Comparison of ENCODE assay signal across 30 cellular contexts in genomic region chr12:89933911-89934310, GRCh38.
DNase-seq lines count a peak whose midpoint lies in the region; ATAC-seq, FAIRE-seq and TF ChIP-seq lines count a peak whose summit lies in the region.
"Had no signal": no experiment of that assay in that cellular context is flagged by ENCODE, and none has a peak within 500 bp of the region (broad histone marks: within the 10 kb centered on the region; RNA-seq: fewer than 3 reads in every experiment).

No MANE protein-coding gene starts in this region.

- H3K27me3 ChIP-seq in H1 (replicated peaks in 1 of 4; ENCODE audit: control insufficient read depth in 3 of 4, extremely low read depth in 1 of 4, insufficient read depth in 3 of 4, low read length in 3 of 4) (no peaks in the 10 kb centered on the region), osteoblast (ENCODE audit: insufficient read depth, low read length) (no peaks in the 10 kb centered on the region), hepatocyte (no peaks in the 10 kb centered on the region), right cardiac atrium (ENCODE audit: control insufficient read depth, insufficient read depth) (no peaks in the 10 kb centered on the region)
- H3K27me3 ChIP-seq: breast epithelium, neutrophil, vagina had no signal

- peak overlapping the region; percentile 13 to 96 (median 65) for H3K27ac Mint-ChIP-seq in IgD-negative memory B cell
- H3K27ac Mint-ChIP-seq: activated CD4-positive, alpha-beta T cell treated with anti-CD3 and anti-CD28 coated beads, Interleukin-2, amount 10 ng/mL, durations not matched to agents 24 days and 14 days; activated naive CD4-positive, alpha-beta T cell treated with anti-CD3 and anti-CD28 coated beads for 36 hours; activated T-cell treated with anti-CD3 and anti-CD28 coated beads, Interleukin-2, amount 50 U/mL, for 72 hours; CD4-positive, alpha-beta T cell had no signal

- H3K18ac ChIP-seq in H1 (ENCODE audit: extremely low read depth, low read length), result no peak overlapping the region

- no peaks in the 10 kb centered on the region for H3K27me3 Mint-ChIP-seq in IgD-negative memory B cell
- H3K27me3 Mint-ChIP-seq: activated CD4-positive, alpha-beta T cell treated with anti-CD3 and anti-CD28 coated beads, Interleukin-2, amount 10 ng/mL, durations not matched to agents 24 days and 14 days; CD4-positive, alpha-beta T cell; stimulated activated naive CD8-positive, alpha-beta T cell treated with anti-CD3 and anti-CD28 coated beads, Interleukin-15, Interleukin-2, amounts not matched to agents 100 ng/mL and 50 ng/mL, for 24 hours; T-helper 17 cell had no signal

- no peak overlapping the region for H4K91ac ChIP-seq in H1 (replicated peaks; ENCODE audit: insufficient read length, low read length)

- no peak overlapping the region for H3K4ac ChIP-seq in H1 (replicated peaks; ENCODE audit: insufficient read length, low read depth, low read length)

- no peak for FAIRE-seq in H1 (lab: Jason Lieb, UNC)
- FAIRE-seq: D721Med had no signal

- no peak overlapping the region for H4K8ac ChIP-seq in H1 (ENCODE audit: extremely low read depth, insufficient read depth, low read length)

- POLR2A ChIA-PET in H1 (lab: Charles Lee; ENCODE audit: partially characterized antibody), result no interaction called here

- H3K23ac ChIP-seq in H1 (ENCODE audit: insufficient read length), result no peak overlapping the region

- TF ChIP-seq POLR2A in H1 (IDR thresholded peaks at IDR 0.05; ENCODE audit: control extremely low read depth in 1 of 2, low read depth in 2 of 2, low read length in 2 of 2), result no peak

- H4K20me1 ChIP-seq in H1 (replicated peaks in 1 of 2; ENCODE audit: control insufficient read depth in 1 of 2, insufficient read depth in 2 of 2, low read length in 2 of 2) (no peaks in the 10 kb centered on the region), osteoblast (ENCODE audit: insufficient read depth, low read length) (no peaks in the 10 kb centered on the region), hepatocyte (ENCODE audit: insufficient read depth, poor library complexity, severe bottlenecking) (no peaks in the 10 kb centered on the region)

- no peaks in the 10 kb centered on the region for H3K23me2 ChIP-seq in H1 (ENCODE audit: low read depth, low read length)

- H2BK5ac ChIP-seq in H1 (ENCODE audit: low read depth, low read length), result no peak overlapping the region

- no peaks in the 10 kb centered on the region for H3K79me2 ChIP-seq in H1 (ENCODE audit: control insufficient read depth in 1 of 2, insufficient read depth in 2 of 2, low read length in 2 of 2)
- H3K79me2 ChIP-seq in osteoblast (ENCODE audit: insufficient read depth, low read length), result no peaks in the 10 kb centered on the region
- no peaks in the 10 kb centered on the region for H3K79me2 ChIP-seq in hepatocyte

- no peak overlapping the region for H2BK120ac ChIP-seq in H1 (replicated peaks; ENCODE audit: low read depth, low read length)

- ATAC-seq in right cardiac atrium, result no peak
- ATAC-seq: activated T-cell treated with anti-CD3 and anti-CD28 coated beads, Interleukin-2, amount 50 U/mL, for 72 hours had no signal

- H2AK5ac ChIP-seq in H1 (ENCODE audit: low read depth, low read length), result no peak overlapping the region

- intact Hi-C loops in right cardiac atrium (cut with DNase I), result no loop called here

- no peak overlapping the region for H2BK12ac ChIP-seq in H1 (ENCODE audit: low read depth, low read length)

- DNase-seq in GM03348 (ENCODE audit: low spot score), result peak; percentile 48
- DNase-seq in H1 (ENCODE audit: low read depth in 1 of 2, low spot score in 2 of 2), result no peak
- DNase-seq in osteoblast (ENCODE audit: insufficient read length, low spot score, missing footprints), result peak; percentile 36
- no peak for DNase-seq in hepatocyte (ENCODE audit: low spot score)
- no peak for DNase-seq in right cardiac atrium
- DNase-seq in NCI-H1048 (lab: John Stamatoyannopoulos, UW), result no peak
- no peak for DNase-seq in NCI-H82 treated with DMSO at 0.1 percent for 48 hours (lab: John Stamatoyannopoulos, UW; ENCODE audit: unreplicated experiment)
- DNase-seq: activated CD4-positive, alpha-beta T cell treated with anti-CD3 and anti-CD28 coated beads, Interleukin-2, amount 10 ng/mL, durations not matched to agents 24 days and 14 days; activated naive CD4-positive, alpha-beta T cell treated with anti-CD3 and anti-CD28 coated beads for 36 hours; activated T-cell treated with anti-CD3 and anti-CD28 coated beads, Interleukin-2, amount 50 U/mL, for 72 hours; amniotic stem cell; CD4-positive, alpha-beta T cell; HCEC 1CT; head of caudate nucleus; Karpas-422; mammary epithelial cell; NCI-H146; NCI-H446 treated with DMSO at 0.1 percent for 48 hours; NCI-H82; OCI-M1; T-helper 17 cell had no signal

- peaks cover 36 to 60% (median 40%) of the 10 kb centered on the region in 3 donors for H3K4me1 Mint-ChIP-seq in IgD-negative memory B cell

- peaks cover 0 to 4% (median 0%) of the 10 kb centered on the region in 3 donors for H3K9me3 Mint-ChIP-seq in IgD-negative memory B cell
- H3K9me3 Mint-ChIP-seq: activated CD4-positive, alpha-beta T cell treated with anti-CD3 and anti-CD28 coated beads, Interleukin-2, amount 10 ng/mL, durations not matched to agents 24 days and 14 days; activated naive CD4-positive, alpha-beta T cell treated with anti-CD3 and anti-CD28 coated beads for 36 hours; activated T-cell treated with anti-CD3 and anti-CD28 coated beads, Interleukin-2, amount 50 U/mL, for 72 hours; CD4-positive, alpha-beta T cell; stimulated activated naive CD8-positive, alpha-beta T cell treated with anti-CD3 and anti-CD28 coated beads, Interleukin-15, Interleukin-2, amounts not matched to agents 100 ng/mL and 50 ng/mL, for 24 hours had no signal

- H3K4me3 ChIP-seq in H1 (ENCODE audit: extremely low read depth in 1 of 4, insufficient read depth in 2 of 4, low read depth in 3 of 4, low read length in 4 of 4), result no peak overlapping the region
- H3K4me3 ChIP-seq in osteoblast (ENCODE audit: insufficient read depth, low read length), result no peak overlapping the region
- no peak overlapping the region for H3K4me3 ChIP-seq in hepatocyte
- no peak overlapping the region for H3K4me3 ChIP-seq in right cardiac atrium (ENCODE audit: low read length)
- H3K4me3 ChIP-seq: breast epithelium, prostate gland, SK-N-MC, thoracic aorta, vagina had no signal

- H3K27ac ChIP-seq in H1 (ENCODE audit: low read depth, low read length), result no peak overlapping the region
- peak overlapping the region; percentile 80 for H3K27ac ChIP-seq in osteoblast (ENCODE audit: low read depth, low read length)
- H3K27ac ChIP-seq in hepatocyte, result no peak overlapping the region
- no peak overlapping the region for H3K27ac ChIP-seq in right cardiac atrium (ENCODE audit: low read length)
- H3K27ac ChIP-seq: breast epithelium, neutrophil, prostate gland, SK-N-MC, thoracic aorta, vagina had no signal

- CTCF ChIA-PET in H1 (lab: Charles Lee; ENCODE audit: partially characterized antibody), result interaction anchor here (0.9 kb wide), 1 partner anchor 14 kb away, joined by 3 read pairs; no protein-coding TSS in a partner anchor

- H4K5ac ChIP-seq in H1 (ENCODE audit: insufficient read length, low read depth, low read length), result no peak overlapping the region

- H3K9me2 ChIP-seq in hepatocyte (replicated peaks; ENCODE audit: insufficient read depth), result no peaks in the 10 kb centered on the region

- H3K14ac ChIP-seq in H1 (ENCODE audit: insufficient read length), result no peak overlapping the region

- H3K56ac ChIP-seq in H1 (replicated peaks; ENCODE audit: insufficient read length, low read depth, low read length), result no peak overlapping the region

- H3K36me3 ChIP-seq in H1 (ENCODE audit: control insufficient read depth in 2 of 4, insufficient read depth in 4 of 4, low read length in 3 of 4) (no peaks in the 10 kb centered on the region), osteoblast (ENCODE audit: insufficient read depth, low read length) (no peaks in the 10 kb centered on the region), hepatocyte (replicated peaks; ENCODE audit: insufficient read depth, low read depth) (no peaks in the 10 kb centered on the region)
- H3K36me3 ChIP-seq: breast epithelium, neutrophil, prostate gland, thoracic aorta, vagina had no signal

- H3K4me3 Mint-ChIP-seq in IgD-negative memory B cell, result peak overlapping the region in 2 of 4 donors; percentile 54 to 70
- H3K4me3 Mint-ChIP-seq: activated CD4-positive, alpha-beta T cell treated with anti-CD3 and anti-CD28 coated beads, Interleukin-2, amount 10 ng/mL, durations not matched to agents 24 days and 14 days; activated naive CD4-positive, alpha-beta T cell treated with anti-CD3 and anti-CD28 coated beads for 36 hours; activated T-cell treated with anti-CD3 and anti-CD28 coated beads, Interleukin-2, amount 50 U/mL, for 72 hours; CD4-positive, alpha-beta T cell; stimulated activated naive CD8-positive, alpha-beta T cell treated with anti-CD3 and anti-CD28 coated beads, Interleukin-15, Interleukin-2, amounts not matched to agents 100 ng/mL and 50 ng/mL, for 24 hours; T-helper 17 cell had no signal

- TF ChIP-seq EP300 in H1 (IDR thresholded peaks at IDR 0.05; ENCODE audit: borderline replicate concordance in 1 of 2, low read depth in 2 of 2, low read length in 2 of 2), result no peak

- H3K9me3 ChIP-seq in H1 (ENCODE audit: insufficient read depth in 2 of 2, low read depth in 1 of 2, low read length in 1 of 2) (no peaks in the 10 kb centered on the region), osteoblast (ENCODE audit: low read depth, low read length) (no peaks in the 10 kb centered on the region), hepatocyte (ENCODE audit: low read depth) (no peaks in the 10 kb centered on the region), right cardiac atrium (ENCODE audit: control insufficient read depth, low read length) (no peaks in the 10 kb centered on the region)
- H3K9me3 ChIP-seq: breast epithelium, neutrophil, prostate gland, thoracic aorta, vagina had no signal

- no peak overlapping the region for H3K9ac ChIP-seq in H1 (replicated peaks in 1 of 4; ENCODE audit: extremely low read depth in 1 of 4, low read depth in 3 of 4, low read length in 3 of 4)

- H3K79me1 ChIP-seq in H1 (ENCODE audit: low read depth, low read length), result no peaks in the 10 kb centered on the region

- no peak overlapping the region for H2BK20ac ChIP-seq in H1 (ENCODE audit: low read length)

- no peaks in the 10 kb centered on the region for H3K36me3 Mint-ChIP-seq in IgD-negative memory B cell

- H3K4me1 ChIP-seq in H1 (replicated peaks in 1 of 4; ENCODE audit: control insufficient read depth in 3 of 4, insufficient read depth in 4 of 4, low read length in 3 of 4) (peaks cover 0 to 8% (median 5%) of the 10 kb centered on the region in 4 experiments; a peak in 3 of 7 replicates), osteoblast (ENCODE audit: insufficient read depth, low read length) (peaks cover 18% of the 10 kb centered on the region), hepatocyte (ENCODE audit: insufficient read depth) (no peaks in the 10 kb centered on the region), right cardiac atrium (ENCODE audit: control insufficient read depth, insufficient read depth, low read length) (no peaks in the 10 kb centered on the region)
- H3K4me1 ChIP-seq: breast epithelium, prostate gland, vagina had no signal

- no peak for TF ChIP-seq CTCF in H1 (IDR thresholded peaks at IDR 0.05; ENCODE audit: control extremely low read depth in 1 of 3, insufficient read depth in 1 of 3, low read depth in 1 of 3, low read length in 3 of 3)
- no peak for TF ChIP-seq CTCF in osteoblast (IDR thresholded peaks at IDR 0.05; ENCODE audit: extremely low read depth, low read depth, low read length)
- no peak for TF ChIP-seq CTCF in hepatocyte (IDR thresholded peaks at IDR 0.05; ENCODE audit: poor library complexity)

- TF ChIP-seq RAD21 in H1 (IDR thresholded peaks at IDR 0.05 in 1 of 2, conservative IDR thresholded peaks at IDR 0.05 in 1 of 2; ENCODE audit: low read depth in 2 of 2, low read length in 2 of 2), result no peak

- H3K4me2 ChIP-seq in H1 (ENCODE audit: insufficient read depth in 1 of 2, low read depth in 2 of 2, low read length in 2 of 2) (no peak overlapping the region), osteoblast (ENCODE audit: insufficient read depth, low read length) (peak overlapping the region; percentile 33), hepatocyte (no peak overlapping the region)

- no peak overlapping the region for H2BK15ac ChIP-seq in H1 (ENCODE audit: low read length)

- 89% methylated on average over 1 of the region's 1 CpG; no CpG with 5 or more reads in 1 of the 2 experiments for WGBS in H1 (ENCODE audit: extremely low coverage in 1 of 2, insufficient coverage in 1 of 2, insufficient read length in 1 of 2, insufficient replicate concordance in 2 of 2, low coverage in 1 of 2, low lambda C conversion rate in 2 of 2, missing lambda C conversion rate in 1 of 2), 2 experiments
- 75% methylated on average over 1 of the region's 1 CpG for WGBS in hepatocyte (ENCODE audit: low lambda C conversion rate, missing lambda C conversion rate)
- 87% methylated on average over 1 of the region's 1 CpG for WGBS in right cardiac atrium

- H2AFZ ChIP-seq in H1 (ENCODE audit: low read length) (peak overlapping the region; percentile 35; the same call in 1 of the 2 replicates), osteoblast (ENCODE audit: low read length) (peak overlapping the region; percentile 67), hepatocyte (no peak overlapping the region)

Comparison
In these comparisons a context has a peak if more than half of its experiments do, and no peak if none do; other contexts are left out.
1. DNase-seq: peak in GM03348 (single experiment) and osteoblast (single experiment); none in H1 (0 of 2), hepatocyte (single experiment), right cardiac atrium (0 of 3), NCI-H1048 (single experiment) and NCI-H82 treated with DMSO at 0.1 percent for 48 hours (single experiment).